ENCODE assay signal across 31 cellular contexts in genomic region chr17:9251273-9251672, GRCh38.
DNase-seq lines count a peak whose midpoint lies in the region; ATAC-seq and TF ChIP-seq lines count a peak whose summit lies in the region.
"Had no signal": no experiment of that assay in that cellular context is flagged by ENCODE, and none has a peak within 500 bp of the region (broad histone marks: within the 10 kb centered on the region; RNA-seq: fewer than 3 reads in every experiment).

No MANE protein-coding gene starts in this region.

- no peak overlapping the region for H4K12ac ChIP-seq in trophoblast cell (ENCODE audit: low read depth, low read length)

- peak overlapping the region; percentile 78 for H3K23ac ChIP-seq in trophoblast cell (ENCODE audit: low read length)

- H4K8ac ChIP-seq in trophoblast cell (ENCODE audit: low read depth, low read length), result no peak overlapping the region

- H3K4me3 Mint-ChIP-seq in activated CD4-positive, alpha-beta T cell treated with anti-CD3 and anti-CD28 coated beads, Interleukin-2, amount 10 ng/mL, durations not matched to agents 7 days and 5 days, result no peak overlapping the region
- H3K4me3 Mint-ChIP-seq in glutamatergic neuron (ENCODE audit: unreplicated experiment), result no peak overlapping the region
- H3K4me3 Mint-ChIP-seq in activated T-cell treated with anti-CD3 and anti-CD28 coated beads, Interleukin-2, amount 50 U/mL, for 24 hours, result no peak overlapping the region
- H3K4me3 Mint-ChIP-seq: CD4-positive, alpha-beta memory T cell had no signal

- no peak overlapping the region for H3K18ac ChIP-seq in trophoblast cell (ENCODE audit: low read length)

- peaks cover 26% of the 10 kb centered on the region for H3K4me1 Mint-ChIP-seq in activated CD4-positive, alpha-beta T cell treated with anti-CD3 and anti-CD28 coated beads, Interleukin-2, amount 10 ng/mL, durations not matched to agents 7 days and 5 days
- peaks cover 8% of the 10 kb centered on the region for H3K4me1 Mint-ChIP-seq in glutamatergic neuron (ENCODE audit: low read depth, unreplicated experiment)
- H3K4me1 Mint-ChIP-seq in activated T-cell treated with anti-CD3 and anti-CD28 coated beads, Interleukin-2, amount 50 U/mL, for 24 hours (ENCODE audit: low read depth), result peaks cover 27% of the 10 kb centered on the region

- intact Hi-C loops in left ventricle myocardium superior (cut with micrococcal nuclease), result no loop called here

- POLR2A ChIA-PET in activated CD4-positive, alpha-beta T cell treated with anti-CD3 and anti-CD28 coated beads, Interleukin-2, amount 10 ng/mL, durations not matched to agents 7 days and 5 days (lab: Charles Lee), result no interaction called here
- POLR2A ChIA-PET in HEK293 (lab: Yijun Ruan, JAX), result interaction anchor here (1.7 kb wide), 1 partner anchor 10 kb away, joined by 6 read pairs; no protein-coding TSS in a partner anchor

- ATAC-seq in left ventricle myocardium superior (no peak), GM18868 (IDR thresholded peaks at IDR 0.05; ENCODE audit: unreplicated experiment) (no peak)
- ATAC-seq: A549, GM12878, PC-3 had no signal

- no peaks in the 10 kb centered on the region for H3K27me3 Mint-ChIP-seq in activated CD4-positive, alpha-beta T cell treated with anti-CD3 and anti-CD28 coated beads, Interleukin-2, amount 10 ng/mL, durations not matched to agents 7 days and 5 days
- H3K27me3 Mint-ChIP-seq in glutamatergic neuron (ENCODE audit: unreplicated experiment), result no peaks in the 10 kb centered on the region
- H3K27me3 Mint-ChIP-seq in activated T-cell treated with anti-CD3 and anti-CD28 coated beads, Interleukin-2, amount 50 U/mL, for 24 hours, result no peaks in the 10 kb centered on the region
- H3K27me3 Mint-ChIP-seq: CD4-positive, alpha-beta memory T cell had no signal

- H2BK5ac ChIP-seq in trophoblast cell (ENCODE audit: low read depth, low read length, poor library complexity), result no peak overlapping the region

- H3K9me3 Mint-ChIP-seq in activated CD4-positive, alpha-beta T cell treated with anti-CD3 and anti-CD28 coated beads, Interleukin-2, amount 10 ng/mL, durations not matched to agents 7 days and 5 days, result no peaks in the 10 kb centered on the region
- H3K9me3 Mint-ChIP-seq in glutamatergic neuron (ENCODE audit: unreplicated experiment), result peaks cover 4% of the 10 kb centered on the region
- no peaks in the 10 kb centered on the region for H3K9me3 Mint-ChIP-seq in activated T-cell treated with anti-CD3 and anti-CD28 coated beads, Interleukin-2, amount 50 U/mL, for 24 hours
- H3K9me3 Mint-ChIP-seq: CD4-positive, alpha-beta memory T cell had no signal

- no peak overlapping the region for H3K4me2 ChIP-seq in trophoblast cell (ENCODE audit: low read length)
- H3K4me2 ChIP-seq: A549, SK-N-SH had no signal

- no peak overlapping the region for H3K9ac ChIP-seq in trophoblast cell (ENCODE audit: low read length)
- H3K9ac ChIP-seq: BLaER1 treated with 17β-estradiol and CSF1 and Interleukin-3, amounts not matched to agents 10 nM and 100 nM; SK-N-SH had no signal

- H3K9me3 ChIP-seq in HEK293 (ENCODE audit: control insufficient read depth, insufficient read depth, low read depth, low read length), result no peaks in the 10 kb centered on the region
- peaks cover 2% of the 10 kb centered on the region for H3K9me3 ChIP-seq in trophoblast cell (ENCODE audit: insufficient read depth, low read depth, low read length)
- H3K9me3 ChIP-seq: A549; BLaER1 treated with 17β-estradiol and CSF1 and Interleukin-3, amounts not matched to agents 10 nM and 100 nM; SK-N-SH had no signal

- no peaks in the 10 kb centered on the region for H3K36me3 Mint-ChIP-seq in activated CD4-positive, alpha-beta T cell treated with anti-CD3 and anti-CD28 coated beads, Interleukin-2, amount 10 ng/mL, durations not matched to agents 7 days and 5 days (ENCODE audit: low read depth)
- peaks cover 3% of the 10 kb centered on the region for H3K36me3 Mint-ChIP-seq in glutamatergic neuron (ENCODE audit: unreplicated experiment)
- peaks cover 20% of the 10 kb centered on the region for H3K36me3 Mint-ChIP-seq in activated T-cell treated with anti-CD3 and anti-CD28 coated beads, Interleukin-2, amount 50 U/mL, for 24 hours (ENCODE audit: low read depth)

- H2AK5ac ChIP-seq in trophoblast cell (ENCODE audit: low read length), result no peak overlapping the region

- no peak overlapping the region for H3K4ac ChIP-seq in trophoblast cell (ENCODE audit: low read depth, low read length)

- no peak for DNase-seq in activated CD4-positive, alpha-beta T cell treated with anti-CD3 and anti-CD28 coated beads, Interleukin-2, amount 10 ng/mL, durations not matched to agents 7 days and 5 days
- no peak for DNase-seq in activated CD4-positive, alpha-beta T cell treated with anti-CD3 and anti-CD28 coated beads for 48 hours
- DNase-seq in glutamatergic neuron (peak; percentile 1), trophoblast cell (no peak), left ventricle myocardium superior (no peak)
- DNase-seq in activated T-cell treated with anti-CD3 and anti-CD28 coated beads, Interleukin-2, amount 50 U/mL, for 24 hours, result no peak
- DNase-seq: AML-193; CD4-positive, alpha-beta memory T cell; COR-L47; DMS53; EL; GDM1; GOT3; HCEC 1CT; KBM-7; MV-4-11; NCI-H1105; NCI-H1694; NCI-H2029 treated with DMSO at 0.1 percent for 48 hours; NCI-H2171; NCI-H226; NCI-H510A; NK-92 treated with Interleukin-12 subunit alpha and Interleukin-12 subunit beta, amount 100 ng/mL, for 24 hours; PC-3; SK-N-SH; SW 1271 had no signal

- H2AFZ ChIP-seq in trophoblast cell (ENCODE audit: insufficient read depth, low read length, poor library complexity), result no peak overlapping the region

- H3K36me3 ChIP-seq in HEK293 (ENCODE audit: control insufficient read depth in 2 of 2, insufficient read depth in 1 of 2, low read length in 2 of 2), result no peaks in the 10 kb centered on the region
- no peaks in the 10 kb centered on the region for H3K36me3 ChIP-seq in trophoblast cell (ENCODE audit: control insufficient read depth in 1 of 2, insufficient read depth in 2 of 2, low read length in 2 of 2)

- TF ChIP-seq CTCF in HEK293 (tag by site-specific recombination; IDR thresholded peaks at IDR 0.05) (no peak), glutamatergic neuron (IDR thresholded peaks at IDR 0.05; ENCODE audit: partially characterized antibody, unreplicated experiment) (no peak)

- no CpG with 5 or more reads among the region's 12 CpGs for WGBS in trophoblast cell (ENCODE audit: extremely low coverage, insufficient coverage, insufficient read length)

- H4K91ac ChIP-seq in trophoblast cell (ENCODE audit: low read depth, low read length), result no peak overlapping the region

- no peak overlapping the region for H3K14ac ChIP-seq in trophoblast cell (ENCODE audit: low read length)

- no peak overlapping the region for H2BK120ac ChIP-seq in trophoblast cell (ENCODE audit: insufficient read depth, low read length, poor library complexity)

- H2BK12ac ChIP-seq in trophoblast cell (ENCODE audit: low read length), result no peak overlapping the region

- H3K79me1 ChIP-seq in trophoblast cell (ENCODE audit: low read length), result no peaks in the 10 kb centered on the region

- no peak overlapping the region for H3K4me3 ChIP-seq in HEK293 (ENCODE audit: low read depth, low read length)
- H3K4me3 ChIP-seq in trophoblast cell (ENCODE audit: low read depth, low read length), result no peak overlapping the region
- H3K4me3 ChIP-seq: A549; BLaER1 treated with 17β-estradiol and CSF1 and Interleukin-3, amounts not matched to agents 10 nM and 100 nM; GM12878 had no signal

- CTCF ChIA-PET in activated CD4-positive, alpha-beta T cell treated with anti-CD3 and anti-CD28 coated beads, Interleukin-2, amount 10 ng/mL, durations not matched to agents 7 days and 5 days (lab: Charles Lee), result no interaction called here
- CTCF ChIA-PET in HEK293 (lab: Yijun Ruan, JAX), result no interaction called here

- H3K4me1 ChIP-seq in HEK293 (ENCODE audit: control insufficient read depth, insufficient read depth, low read length), result no peaks in the 10 kb centered on the region
- no peaks in the 10 kb centered on the region for H3K4me1 ChIP-seq in trophoblast cell (ENCODE audit: control insufficient read depth in 1 of 2, insufficient read depth in 2 of 2, low read length in 2 of 2)
- H3K4me1 ChIP-seq: A549 had no signal

- peak overlapping the region; percentile 69 for H3K27ac Mint-ChIP-seq in activated CD4-positive, alpha-beta T cell treated with anti-CD3 and anti-CD28 coated beads, Interleukin-2, amount 10 ng/mL, durations not matched to agents 7 days and 5 days
- H3K27ac Mint-ChIP-seq in glutamatergic neuron (ENCODE audit: unreplicated experiment), result peak overlapping the region; percentile 24
- H3K27ac Mint-ChIP-seq in activated T-cell treated with anti-CD3 and anti-CD28 coated beads, Interleukin-2, amount 50 U/mL, for 24 hours, result no peak overlapping the region

- no peaks in the 10 kb centered on the region for H3K27me3 ChIP-seq in trophoblast cell (ENCODE audit: insufficient read depth, low read length)

- H3K27ac ChIP-seq in HEK293 (ENCODE audit: extremely low read depth, low read depth, low read length) (no peak overlapping the region), trophoblast cell (ENCODE audit: low read depth, low read length) (no peak overlapping the region)
- H3K27ac ChIP-seq: A549; BLaER1 treated with 17β-estradiol and CSF1 and Interleukin-3, amounts not matched to agents 10 nM and 100 nM had no signal

- H3K79me2 ChIP-seq in trophoblast cell (ENCODE audit: control insufficient read depth, insufficient read depth, low read length, poor library complexity), result no peaks in the 10 kb centered on the region

TF ChIP-seq in HEK293, 187 proteins besides CTCF, POLR2A, EP300 and RAD21 (continues in another document):
- no peak for TF ChIP-seq PATZ1 (tag by site-specific recombination; IDR thresholded peaks at IDR 0.05)
